Comparison of ENCODE assay signal across 1 cellular context in the genomic region with DNA sequence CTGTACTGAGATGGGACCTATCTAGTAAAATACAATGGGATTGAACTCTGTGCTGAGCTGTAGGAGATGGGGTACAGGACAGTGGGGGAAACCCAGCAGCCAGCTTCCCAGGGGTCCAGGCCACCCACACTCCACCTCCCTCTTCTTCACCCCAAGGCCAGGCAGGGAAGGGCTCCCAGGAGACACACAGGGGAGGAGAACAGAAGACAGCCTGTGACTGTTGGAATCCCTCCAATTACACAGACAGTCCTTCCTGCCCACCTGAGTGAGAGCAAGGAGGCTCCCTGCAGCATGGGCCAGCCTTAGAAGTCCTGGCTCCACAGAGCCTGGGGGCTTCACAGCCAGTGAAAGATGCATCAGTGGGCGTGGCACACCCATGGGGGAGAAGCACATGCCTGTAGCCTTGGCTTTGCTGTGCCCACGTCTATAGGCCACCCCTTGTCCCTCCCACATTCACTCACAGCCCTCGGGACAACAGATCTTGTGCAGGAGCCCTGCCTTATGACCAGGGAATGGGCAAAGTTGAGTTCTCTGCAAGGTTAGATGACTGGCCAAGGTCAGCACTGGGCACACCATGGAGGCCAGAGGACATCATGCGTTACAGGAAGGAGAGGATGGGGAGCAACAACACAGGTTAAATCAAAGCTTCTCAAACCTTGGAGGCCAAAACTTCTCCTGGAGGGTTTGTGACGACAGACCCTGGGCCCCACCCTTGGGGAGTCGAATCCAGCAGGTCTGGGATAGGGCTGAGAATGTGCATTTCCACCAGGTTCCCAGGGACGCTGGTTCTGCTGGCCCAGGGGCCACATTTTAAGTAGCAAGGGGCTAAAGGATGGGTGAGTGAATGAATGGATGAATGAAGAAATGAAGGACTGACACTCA.
TF ChIP-seq lines count a peak whose summit lies in the region.

No MANE protein-coding gene starts in this region.

TF ChIP-seq in IMR-90, 13 proteins besides CTCF, POLR2A, EP300 and RAD21:
- TF ChIP-seq MAZ (IDR thresholded peaks at IDR 0.05; ENCODE audit: borderline replicate concordance, low read depth, low read length) (no peak), NFE2L2 (IDR thresholded peaks at IDR 0.05; ENCODE audit: low read depth, low read length) (no peak), MXI1 (IDR thresholded peaks at IDR 0.05; ENCODE audit: borderline replicate concordance, low read depth, low read length) (no peak), MAFK (IDR thresholded peaks at IDR 0.05; ENCODE audit: low read depth, low read length) (no peak), FOS (IDR thresholded peaks at IDR 0.05; ENCODE audit: low read depth, low read length) (no peak), CEBPB (IDR thresholded peaks at IDR 0.05; ENCODE audit: low read depth, low read length) (no peak), SMC3 (IDR thresholded peaks at IDR 0.05; ENCODE audit: low read depth, low read length) (no peak), RFX5 (IDR thresholded peaks at IDR 0.05; ENCODE audit: low read depth, low read length) (no peak)
- TF ChIP-seq, protein P1, sequence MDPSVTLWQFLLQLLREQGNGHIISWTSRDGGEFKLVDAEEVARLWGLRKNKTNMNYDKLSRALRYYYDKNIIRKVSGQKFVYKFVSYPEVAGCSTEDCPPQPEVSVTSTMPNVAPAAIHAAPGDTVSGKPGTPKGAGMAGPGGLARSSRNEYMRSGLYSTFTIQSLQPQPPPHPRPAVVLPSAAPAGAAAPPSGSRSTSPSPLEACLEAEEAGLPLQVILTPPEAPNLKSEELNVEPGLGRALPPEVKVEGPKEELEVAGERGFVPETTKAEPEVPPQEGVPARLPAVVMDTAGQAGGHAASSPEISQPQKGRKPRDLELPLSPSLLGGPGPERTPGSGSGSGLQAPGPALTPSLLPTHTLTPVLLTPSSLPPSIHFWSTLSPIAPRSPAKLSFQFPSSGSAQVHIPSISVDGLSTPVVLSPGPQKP (IDR thresholded peaks at IDR 0.05; ENCODE audit: borderline replicate concordance, low read depth, low read length): no peak
- TF ChIP-seq, protein P2, sequence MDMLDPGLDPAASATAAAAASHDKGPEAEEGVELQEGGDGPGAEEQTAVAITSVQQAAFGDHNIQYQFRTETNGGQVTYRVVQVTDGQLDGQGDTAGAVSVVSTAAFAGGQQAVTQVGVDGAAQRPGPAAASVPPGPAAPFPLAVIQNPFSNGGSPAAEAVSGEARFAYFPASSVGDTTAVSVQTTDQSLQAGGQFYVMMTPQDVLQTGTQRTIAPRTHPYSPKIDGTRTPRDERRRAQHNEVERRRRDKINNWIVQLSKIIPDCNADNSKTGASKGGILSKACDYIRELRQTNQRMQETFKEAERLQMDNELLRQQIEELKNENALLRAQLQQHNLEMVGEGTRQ (IDR thresholded peaks at IDR 0.05; ENCODE audit: low read depth, low read length): no peak
